Comparison of ENCODE assay signal across 21 cellular contexts in genomic region chr1:168987330-168987729, GRCh38.
"Had no signal": no experiment of that assay in that cellular context is flagged by ENCODE, and none has a peak within 500 bp of the region (broad histone marks: within the 10 kb centered on the region; RNA-seq: fewer than 3 reads in every experiment).

No MANE protein-coding gene starts in this region.

- H3K4me1 Mint-ChIP-seq: immature natural killer cell; natural killer cell; stimulated activated memory B cell treated with anti-CD40 and anti-IgM and Interleukin-4, amounts not matched to agents 10 μg/mL and 1 μg/mL and 100 μg/mL, for 72 hours had no signal

- H3K27ac Mint-ChIP-seq: immature natural killer cell; natural killer cell; stimulated activated memory B cell treated with anti-CD40 and anti-IgM and Interleukin-4, amounts not matched to agents 10 μg/mL and 1 μg/mL and 100 μg/mL, for 72 hours; stimulated activated naive CD8-positive, alpha-beta T cell treated with anti-CD3 and anti-CD28 coated beads, Interleukin-15, Interleukin-2, amounts not matched to agents 100 ng/mL and 50 ng/mL, for 24 hours had no signal

- H3K36me3 Mint-ChIP-seq: natural killer cell; stimulated activated memory B cell treated with anti-CD40 and anti-IgM and Interleukin-4, amounts not matched to agents 10 μg/mL and 1 μg/mL and 100 μg/mL, for 72 hours had no signal

- H3K36me3 ChIP-seq: lower lobe of right lung, ovary, spleen, thoracic aorta, tibial nerve, upper lobe of left lung had no signal

- H3K27ac ChIP-seq: coronary artery, lower lobe of right lung, ovary, psoas muscle, skin epidermis, spleen, thoracic aorta, tibial nerve, upper lobe of left lung had no signal

- H3K4me3 ChIP-seq: coronary artery, lower lobe of right lung, ovary, psoas muscle, skin epidermis, spleen, thoracic aorta, tibial nerve, upper lobe of left lung had no signal

- H3K9me3 Mint-ChIP-seq: immature natural killer cell; natural killer cell; stimulated activated memory B cell treated with anti-CD40 and anti-IgM and Interleukin-4, amounts not matched to agents 10 μg/mL and 1 μg/mL and 100 μg/mL, for 72 hours; stimulated activated naive CD8-positive, alpha-beta T cell treated with anti-CD3 and anti-CD28 coated beads, Interleukin-15, Interleukin-2, amounts not matched to agents 100 ng/mL and 50 ng/mL, for 24 hours had no signal

- H3K27me3 ChIP-seq: ovary, tibial nerve, upper lobe of left lung had no signal

- H3K4me3 Mint-ChIP-seq: immature natural killer cell; natural killer cell; stimulated activated memory B cell treated with anti-CD40 and anti-IgM and Interleukin-4, amounts not matched to agents 10 μg/mL and 1 μg/mL and 100 μg/mL, for 72 hours; stimulated activated naive CD8-positive, alpha-beta T cell treated with anti-CD3 and anti-CD28 coated beads, Interleukin-15, Interleukin-2, amounts not matched to agents 100 ng/mL and 50 ng/mL, for 24 hours had no signal

- H3K4me1 ChIP-seq: lower lobe of right lung, psoas muscle, spleen, tibial nerve, upper lobe of left lung had no signal

- DNase-seq: dermis blood vessel endothelial cell; effector memory CD4-positive, alpha-beta T cell; hypothalamus; immature natural killer cell; left ventricle myocardium superior; lower lobe of right lung; natural killer cell; occipital lobe; ovary; posterior cingulate gyrus; psoas muscle; right cardiac atrium; spleen; stimulated activated CD4-positive, alpha-beta T cell treated with anti-CD3 and anti-CD28 coated beads, Interleukin-4, amount 100 ng/mL, for 4 hours; upper lobe of left lung had no signal

- ATAC-seq: left ventricle myocardium superior; natural killer cell; psoas muscle; right cardiac atrium; stimulated activated memory B cell treated with anti-CD40 and anti-IgM and Interleukin-4, amounts not matched to agents 10 μg/mL and 1 μg/mL and 100 μg/mL, for 72 hours had no signal
